In the genomic region with DNA sequence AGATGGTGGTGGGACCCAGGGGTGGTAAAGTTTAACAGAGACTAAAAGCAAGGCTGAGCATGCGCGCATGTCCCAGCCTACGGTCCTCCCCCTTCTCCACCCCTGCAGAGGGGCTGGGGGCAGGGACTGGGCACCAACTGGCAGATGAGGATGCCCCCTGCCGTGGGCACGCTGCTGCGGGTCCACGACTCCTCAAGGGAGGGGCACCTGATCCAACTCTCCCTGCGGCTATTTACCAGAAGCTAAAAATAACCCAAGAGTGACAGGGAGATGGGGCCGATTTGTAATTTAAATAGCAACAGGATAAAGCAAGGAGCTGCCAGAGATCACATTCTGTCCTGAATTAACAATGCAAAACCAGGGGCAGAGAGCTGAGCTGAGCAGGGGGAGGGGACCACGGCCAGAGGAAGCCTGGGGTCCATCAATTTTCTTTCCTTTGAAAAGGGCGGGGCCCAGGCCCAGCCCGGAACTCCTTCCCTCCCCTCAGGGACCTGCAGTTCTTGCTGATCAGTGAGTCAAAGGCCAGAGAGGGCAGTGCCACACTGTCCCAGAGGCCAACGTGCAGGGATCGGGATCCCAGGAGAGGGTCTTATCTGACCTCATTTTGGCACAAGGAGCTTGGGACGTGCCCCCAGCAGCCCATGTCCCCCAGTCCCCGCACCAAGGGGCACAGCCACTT, we compare ENCODE assay signal across 9 cellular contexts. TPM values are rescaled to one million over a fixed set of nuclear protein-coding genes. Genes with fewer than 3 reads are reported as not detected.
A peak's percentile ranks its signal among the peaks of the same experiment; 100 is the strongest.
DNase-seq lines count a peak whose midpoint lies in the region; ATAC-seq and TF ChIP-seq lines count a peak whose summit lies in the region.
"Had no signal": no experiment of that assay in that cellular context is flagged by ENCODE, and none has a peak within 500 bp of the region (broad histone marks: within the 10 kb centered on the region; RNA-seq: fewer than 3 reads in every experiment).

No MANE protein-coding gene starts in this region.

- ATAC-seq in lung (ENCODE audit: insufficient read depth, low FRiP score) (no peak), GM21723 (IDR thresholded peaks at IDR 0.05; ENCODE audit: unreplicated experiment) (no peak), HG02678 (IDR thresholded peaks at IDR 0.05; ENCODE audit: unreplicated experiment) (no peak), GM18502 (IDR thresholded peaks at IDR 0.05; ENCODE audit: poor library complexity, unreplicated experiment) (no peak)

- H3K36me3 ChIP-seq in lung (ENCODE audit: control insufficient read depth in 2 of 2, insufficient read depth in 2 of 2, low read length in 2 of 2): no peaks in the 10 kb centered on the region

- H3K9me3 Mint-ChIP-seq in chondrocyte (ENCODE audit: low read depth): no peaks in the 10 kb centered on the region
- H3K9me3 Mint-ChIP-seq: activated naive CD8-positive, alpha-beta T cell treated with anti-CD3 and anti-CD28 coated beads, Interleukin-2, amount 10 ng/mL, durations not matched to agents 7 days and 5 days had no signal

- peaks cover 26% of the 10 kb centered on the region for H3K4me1 Mint-ChIP-seq in chondrocyte (ENCODE audit: low read depth)

- peak overlapping the region; percentile 58 to 85 for H3K27ac ChIP-seq in lung (ENCODE audit: low read depth in 1 of 2, low read length in 1 of 2)

- H3K9me3 ChIP-seq in lung (ENCODE audit: control insufficient read depth in 2 of 2, insufficient read depth in 1 of 2, low read length in 1 of 2): no peaks in the 10 kb centered on the region

- peak overlapping the region; percentile 27 for H3K4me3 ChIP-seq in AG10803 (ENCODE audit: low read length)
- no peak overlapping the region for H3K4me3 ChIP-seq in lung

- peak overlapping the region; percentile 50 for H3K4me3 Mint-ChIP-seq in chondrocyte (ENCODE audit: unreplicated experiment)
- H3K4me3 Mint-ChIP-seq: activated naive CD8-positive, alpha-beta T cell treated with anti-CD3 and anti-CD28 coated beads, Interleukin-2, amount 10 ng/mL, durations not matched to agents 7 days and 5 days had no signal

- WGBS in lung, 2 donors: 27 to 29% methylated on average over 16 of the region's 16 CpGs

- H3K27ac Mint-ChIP-seq in chondrocyte (ENCODE audit: unreplicated experiment): peak overlapping the region; percentile 68
- H3K27ac Mint-ChIP-seq: activated naive CD8-positive, alpha-beta T cell treated with anti-CD3 and anti-CD28 coated beads, Interleukin-2, amount 10 ng/mL, durations not matched to agents 7 days and 5 days had no signal

- TF ChIP-seq CTCF in AG10803 (conservative IDR thresholded peaks at IDR 0.05; ENCODE audit: low read length): no peak
- peak; percentile 48 for TF ChIP-seq CTCF in chondrocyte (IDR thresholded peaks at IDR 0.05)
- no peak for TF ChIP-seq CTCF in lung (IDR thresholded peaks at IDR 0.05; ENCODE audit: control extremely low read depth, extremely low read depth)

- H3K27me3 ChIP-seq in lung (ENCODE audit: control insufficient read depth, insufficient read depth): no peaks in the 10 kb centered on the region

- H3K36me3 Mint-ChIP-seq in chondrocyte (ENCODE audit: low read depth): no peaks in the 10 kb centered on the region
- H3K36me3 Mint-ChIP-seq: activated naive CD8-positive, alpha-beta T cell treated with anti-CD3 and anti-CD28 coated beads, Interleukin-2, amount 10 ng/mL, durations not matched to agents 7 days and 5 days had no signal

- no peaks in the 10 kb centered on the region for H3K27me3 Mint-ChIP-seq in chondrocyte (ENCODE audit: low read depth)

- DNase-seq in AG10803 (ENCODE audit: low read depth): no peak
- DNase-seq in NCI-H1436 (lab: John Stamatoyannopoulos, UW): peak; percentile 62
- no peak for DNase-seq in chondrocyte (ENCODE audit: low spot score)
- DNase-seq in lung (ENCODE audit: low spot score): no peak
- DNase-seq in OCI-M1 (lab: John Stamatoyannopoulos, UW): no peak
- DNase-seq: activated naive CD8-positive, alpha-beta T cell treated with anti-CD3 and anti-CD28 coated beads, Interleukin-2, amount 10 ng/mL, durations not matched to agents 7 days and 5 days had no signal

- H3K4me1 ChIP-seq in lung (ENCODE audit: control insufficient read depth in 2 of 2, insufficient read depth in 2 of 2, low read length in 2 of 2): peaks cover 5 to 24% of the 10 kb centered on the region in 2 donors

RNA-seq across cellular contexts. Expression of a gene that starts 8.1 kb away (rescaled TPM):
- total RNA-seq in chondrocyte (41.9 to 47.4 TPM (median 46.8 TPM) in 3 replicates), lung (10 to 100 TPM; 33.3 to 63.2 TPM)
- 10 to 100 TPM; 42.2 to 46.0 TPM for polyA plus RNA-seq in lung

RNA-seq across cellular contexts. Expression of a gene that starts 42.3 kb away (rescaled TPM):
- 49.9 to 127 TPM (median 124 TPM) in 3 replicates for total RNA-seq in chondrocyte
- total RNA-seq in lung: 100 to 1,000 TPM in 1 of 2 donors, 10 to 100 TPM in 1; 52.1 to 134 TPM
- 10 to 100 TPM; 26.9 to 30.9 TPM for polyA plus RNA-seq in lung

RNA-seq across cellular contexts. Expression of a gene that starts 52.4 kb away (rescaled TPM):
- total RNA-seq in chondrocyte (0.38 to 0.42 TPM in 2 of 3 replicates, not detected in the other), lung (under 1 TPM in 1 of 2 donors, not detected in 1; 0.28 TPM)
- polyA plus RNA-seq in lung: under 1 TPM; 0.05 to 0.10 TPM
